Comparison of ENCODE assay signal across 16 cellular contexts in the genomic region with DNA sequence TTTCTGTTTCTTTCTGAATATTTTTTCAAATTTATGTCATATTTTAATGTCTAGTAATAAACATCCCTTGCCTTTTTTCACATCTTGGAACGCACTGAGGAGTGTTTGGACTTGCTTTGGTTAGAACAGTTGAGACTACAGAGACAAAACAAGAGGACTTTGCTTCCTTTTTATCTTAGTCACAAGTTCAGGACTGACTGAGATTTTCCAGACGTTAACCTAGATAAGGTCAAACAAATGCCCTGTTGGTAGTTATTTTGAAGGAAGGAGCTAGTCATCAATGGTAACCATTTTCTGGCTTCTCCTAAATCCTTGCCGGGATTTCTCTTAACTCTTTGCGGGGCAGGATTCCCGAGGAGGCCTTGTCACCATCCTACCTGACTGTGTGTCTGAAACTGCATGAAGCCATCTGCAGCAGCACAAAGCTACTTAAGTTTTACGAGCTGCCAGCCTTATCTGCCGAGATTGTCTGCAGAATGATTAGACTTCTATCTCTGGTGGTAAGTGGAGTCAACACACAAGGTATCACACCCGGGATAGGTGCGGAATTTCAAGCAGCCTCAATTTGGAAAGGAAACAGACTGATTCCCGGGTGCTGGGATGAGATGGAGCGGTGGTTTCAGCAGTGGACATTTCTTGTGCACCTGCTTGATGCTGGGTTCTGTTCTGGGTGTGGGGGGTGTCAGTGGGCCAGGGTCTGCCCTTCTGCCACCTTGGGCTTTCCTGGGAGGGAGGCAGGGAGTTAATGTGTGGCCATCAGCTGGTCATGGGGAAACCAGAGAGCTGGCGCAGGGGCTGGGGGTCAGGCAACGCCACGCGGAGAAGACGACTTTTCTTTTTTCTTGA. TPM values are rescaled to one million over a fixed set of nuclear protein-coding genes. Genes with fewer than 3 reads are reported as not detected.
DNase-seq lines count a peak whose midpoint lies in the region; ATAC-seq and TF ChIP-seq lines count a peak whose summit lies in the region.
"Had no signal": no experiment of that assay in that cellular context is flagged by ENCODE, and none has a peak within 500 bp of the region (broad histone marks: within the 10 kb centered on the region; RNA-seq: fewer than 3 reads in every experiment).

No MANE protein-coding gene starts in this region.

- peaks cover 23 to 92% (median 64%) of the 10 kb centered on the region in 4 donors for H3K36me3 ChIP-seq in sigmoid colon
- peaks cover 41 to 100% (median 58%) of the 10 kb centered on the region in 3 donors for H3K36me3 ChIP-seq in esophagus squamous epithelium
- H3K36me3 ChIP-seq: ovary had no signal

- intact Hi-C loops in activated CD4-positive, alpha-beta T cell treated with anti-CD3 and anti-CD28 coated beads, Interleukin-2, amount 10 ng/mL, durations not matched to agents 24 days and 14 days (cut with micrococcal nuclease): no loop called here
- intact Hi-C loops in sigmoid colon (cut with DNase I) (no loop called here), esophagus squamous epithelium (cut with DNase I) (no loop called here)

- TF ChIP-seq EP300 in sigmoid colon (IDR thresholded peaks at IDR 0.05): no peak

- H3K27ac ChIP-seq in sigmoid colon (peak overlapping the region in 1 of 4 donors; percentile 41), esophagus squamous epithelium (no peak overlapping the region)
- H3K27ac ChIP-seq: heart left ventricle, ovary had no signal

- H3K36me3 Mint-ChIP-seq in activated CD4-positive, alpha-beta T cell treated with anti-CD3 and anti-CD28 coated beads, Interleukin-2, amount 10 ng/mL, durations not matched to agents 24 days and 14 days (ENCODE audit: low read depth): peaks cover 80% of the 10 kb centered on the region
- H3K36me3 Mint-ChIP-seq in T-helper 17 cell (ENCODE audit: low read depth): peaks cover 15% of the 10 kb centered on the region
- peaks cover 94% of the 10 kb centered on the region for H3K36me3 Mint-ChIP-seq in effector memory CD8-positive, alpha-beta T cell (ENCODE audit: insufficient read depth)

- no peak overlapping the region for H3K4me3 ChIP-seq in sigmoid colon
- H3K4me3 ChIP-seq in esophagus squamous epithelium: no peak overlapping the region
- H3K4me3 ChIP-seq: HAP-1, heart left ventricle, mucosa of descending colon, ovary had no signal

- H3K27ac Mint-ChIP-seq in activated CD4-positive, alpha-beta T cell treated with anti-CD3 and anti-CD28 coated beads, Interleukin-2, amount 10 ng/mL, durations not matched to agents 24 days and 14 days: peak overlapping the region; percentile 82
- H3K27ac Mint-ChIP-seq in T-helper 17 cell: peak overlapping the region; percentile 85
- peak overlapping the region; percentile 64 to 89 for H3K27ac Mint-ChIP-seq in effector memory CD8-positive, alpha-beta T cell

- ATAC-seq in T-helper 17 cell (no peak), GM18907 (IDR thresholded peaks at IDR 0.05; ENCODE audit: unreplicated experiment) (no peak)
- ATAC-seq in effector memory CD8-positive, alpha-beta T cell (replicated peaks): no peak
- ATAC-seq: heart left ventricle, mucosa of descending colon had no signal

- no peaks in the 10 kb centered on the region for H3K27me3 Mint-ChIP-seq in activated CD4-positive, alpha-beta T cell treated with anti-CD3 and anti-CD28 coated beads, Interleukin-2, amount 10 ng/mL, durations not matched to agents 24 days and 14 days
- H3K27me3 Mint-ChIP-seq in T-helper 17 cell: no peaks in the 10 kb centered on the region
- no peaks in the 10 kb centered on the region for H3K27me3 Mint-ChIP-seq in effector memory CD8-positive, alpha-beta T cell

- TF ChIP-seq POLR2A in sigmoid colon (IDR thresholded peaks at IDR 0.05) (no peak), esophagus squamous epithelium (IDR thresholded peaks at IDR 0.05) (no peak)

- peaks cover 11% of the 10 kb centered on the region for H3K4me1 Mint-ChIP-seq in activated CD4-positive, alpha-beta T cell treated with anti-CD3 and anti-CD28 coated beads, Interleukin-2, amount 10 ng/mL, durations not matched to agents 24 days and 14 days
- H3K4me1 Mint-ChIP-seq in T-helper 17 cell: peaks cover 9% of the 10 kb centered on the region
- peaks cover 9 to 12% of the 10 kb centered on the region in 2 donors for H3K4me1 Mint-ChIP-seq in effector memory CD8-positive, alpha-beta T cell (ENCODE audit: low read depth in 2 of 2)
- H3K4me1 Mint-ChIP-seq: CD14-positive monocyte had no signal

- H3K27me3 ChIP-seq in sigmoid colon (no peaks in the 10 kb centered on the region), esophagus squamous epithelium (no peaks in the 10 kb centered on the region)
- H3K27me3 ChIP-seq: heart left ventricle, ovary had no signal

- no peaks in the 10 kb centered on the region for H3K9me3 ChIP-seq in T-helper 17 cell (ENCODE audit: control insufficient read depth, low read length, poor library complexity, severe bottlenecking)
- peaks cover 0 to 3% (median 1%) of the 10 kb centered on the region in 4 donors for H3K9me3 ChIP-seq in sigmoid colon
- H3K9me3 ChIP-seq in esophagus squamous epithelium: peaks cover 0 to 8% (median 5%) of the 10 kb centered on the region in 3 donors
- H3K9me3 ChIP-seq: ovary had no signal

- H3K4me3 Mint-ChIP-seq in activated CD4-positive, alpha-beta T cell treated with anti-CD3 and anti-CD28 coated beads, Interleukin-2, amount 10 ng/mL, durations not matched to agents 24 days and 14 days: no peak overlapping the region
- no peak overlapping the region for H3K4me3 Mint-ChIP-seq in T-helper 17 cell
- H3K4me3 Mint-ChIP-seq in effector memory CD8-positive, alpha-beta T cell: no peak overlapping the region
- H3K4me3 Mint-ChIP-seq: CD14-positive monocyte had no signal

- WGBS in sigmoid colon, 2 donors: 85 to 86% methylated on average over 16 of the region's 16 CpGs
- WGBS in esophagus squamous epithelium, 2 donors: 86 to 88% methylated on average over 12 to 15 of the region's 16 CpGs

- H3K4me1 ChIP-seq in sigmoid colon: no peaks in the 10 kb centered on the region
- H3K4me1 ChIP-seq in esophagus squamous epithelium: no peaks in the 10 kb centered on the region
- H3K4me1 ChIP-seq: HAP-1, heart left ventricle had no signal

- H3K9me3 Mint-ChIP-seq in activated CD4-positive, alpha-beta T cell treated with anti-CD3 and anti-CD28 coated beads, Interleukin-2, amount 10 ng/mL, durations not matched to agents 24 days and 14 days: peaks cover 4% of the 10 kb centered on the region
- no peaks in the 10 kb centered on the region for H3K9me3 Mint-ChIP-seq in effector memory CD8-positive, alpha-beta T cell

- no peak for DNase-seq in activated CD4-positive, alpha-beta T cell treated with anti-CD3 and anti-CD28 coated beads, Interleukin-2, amount 10 ng/mL, durations not matched to agents 24 days and 14 days
- DNase-seq in activated CD4-positive, alpha-beta T cell treated with anti-CD3 and anti-CD28 coated beads, Interleukin-2, amount 50 U/mL, for 48 hours: no peak
- DNase-seq in T-helper 17 cell (no peak), sigmoid colon (peak; percentile 28), activated gamma-delta T cell treated with Interleukin-2 at 50 U/mL for 16 hours (no peak), esophagus squamous epithelium (lab: John Stamatoyannopoulos, UW) (no peak)
- no peak for DNase-seq in effector memory CD8-positive, alpha-beta T cell
- DNase-seq: erythroblast, IMR-90, kidney, mucosa of descending colon had no signal

- no peak for TF ChIP-seq CTCF in sigmoid colon (IDR thresholded peaks at IDR 0.05)
- no peak for TF ChIP-seq CTCF in esophagus squamous epithelium (IDR thresholded peaks at IDR 0.05)

RNA-seq across cellular contexts. Expression of a gene that starts 48.2 kb away (rescaled TPM):
- total RNA-seq in activated CD4-positive, alpha-beta T cell treated with anti-CD3 and anti-CD28 coated beads, Interleukin-2, amount 10 ng/mL, durations not matched to agents 24 days and 14 days: 238 and 264 TPM in 2 replicates
- total RNA-seq in T-helper 17 cell (100 to 1,000 TPM; 528 to 571 TPM), sigmoid colon (100 to 1,000 TPM in 1 of 4 donors, 10 to 100 TPM in 3; 48.2 to 109 (median 52.7) TPM), esophagus squamous epithelium (10 to 100 TPM; 56.1 to 67.9 (median 60.9) TPM)
- 100 to 1,000 TPM in 1 of 3 donors, 10 to 100 TPM in 1, 1 to 10 TPM in 1; 7.8 to 138 (median 14.6) TPM for polyA plus RNA-seq in sigmoid colon
